13 cellular contexts compared by ENCODE assay signal in the genomic region with DNA sequence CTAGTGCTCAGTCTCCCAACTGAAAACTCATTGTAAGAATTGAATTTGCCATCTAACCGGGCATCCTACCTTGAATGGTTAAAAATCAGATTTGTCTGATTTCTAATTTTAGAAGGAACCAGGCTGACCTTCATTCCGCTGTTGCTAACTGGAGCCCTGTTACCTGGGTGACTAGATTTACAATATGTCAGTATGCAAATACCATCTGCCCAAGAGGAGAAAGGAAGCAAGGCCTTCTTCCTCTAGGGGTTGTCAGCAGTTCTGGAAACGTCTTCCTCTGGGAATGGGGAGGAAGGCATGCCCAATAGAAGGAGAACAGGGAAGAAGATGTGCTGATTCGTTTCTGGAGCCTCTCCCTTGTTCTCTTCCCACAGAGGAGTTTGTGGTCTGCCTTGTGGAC.
A peak's percentile ranks its signal among the peaks of the same experiment; 100 is the strongest.
DNase-seq lines count a peak whose midpoint lies in the region; ATAC-seq, FAIRE-seq and TF ChIP-seq lines count a peak whose summit lies in the region.
"Had no signal": no experiment of that assay in that cellular context is flagged by ENCODE, and none has a peak within 500 bp of the region (broad histone marks: within the 10 kb centered on the region; RNA-seq: fewer than 3 reads in every experiment).

No MANE protein-coding gene starts in this region.

- CTCF ChIA-PET in CD4-positive, alpha-beta T cell (lab: Charles Lee): no interaction called here
- CTCF ChIA-PET in T-cell (lab: Charles Lee) (no interaction called here), A673 (lab: Charles Lee) (no interaction called here)

- intact Hi-C loops in CD4-positive, alpha-beta T cell (cut with DNase I, micrococcal nuclease): no loop called here
- intact Hi-C loops in right cardiac atrium (cut with DNase I) (no loop called here), A673 (cut with micrococcal nuclease; ENCODE audit: unreplicated experiment) (no loop called here)

- no peaks in the 10 kb centered on the region for H3K36me3 Mint-ChIP-seq in CD4-positive, alpha-beta T cell (ENCODE audit: low read depth)
- peaks cover 26% of the 10 kb centered on the region for H3K36me3 Mint-ChIP-seq in T-cell
- H3K36me3 Mint-ChIP-seq in immature natural killer cell: peaks cover 0 to 4% (median 2%) of the 10 kb centered on the region in 3 donors
- H3K36me3 Mint-ChIP-seq in stimulated activated naive B cell treated with anti-CD40 and anti-IgM and Interleukin-4, amounts not matched to agents 10 μg/mL and 1 μg/mL and 100 μg/mL, for 72 hours: peaks cover 2 to 13% of the 10 kb centered on the region in 2 donors

- no peaks in the 10 kb centered on the region for H3K27me3 Mint-ChIP-seq in CD4-positive, alpha-beta T cell
- H3K27me3 Mint-ChIP-seq in T-cell (no peaks in the 10 kb centered on the region), immature natural killer cell (ENCODE audit: low read depth in 3 of 3) (peaks cover 0 to 7% (median 3%) of the 10 kb centered on the region in 3 donors)
- H3K27me3 Mint-ChIP-seq in stimulated activated naive B cell treated with anti-CD40 and anti-IgM and Interleukin-4, amounts not matched to agents 10 μg/mL and 1 μg/mL and 100 μg/mL, for 72 hours: peaks cover 0 to 3% of the 10 kb centered on the region in 2 donors

- no peak for ATAC-seq in CD4-positive, alpha-beta T cell (ENCODE audit: poor library complexity)
- ATAC-seq in GM19328 (IDR thresholded peaks at IDR 0.05; ENCODE audit: unreplicated experiment) (peak; percentile 53), T-cell (replicated peaks in 1 of 4) (no peak), right cardiac atrium (peak; percentile 53 to 58)
- no peak for ATAC-seq in stimulated activated naive B cell treated with anti-CD40 and anti-IgM and Interleukin-4, amounts not matched to agents 10 μg/mL and 1 μg/mL and 100 μg/mL, for 72 hours (replicated peaks)

- peaks cover 4% of the 10 kb centered on the region for H3K9me3 Mint-ChIP-seq in CD4-positive, alpha-beta T cell
- peaks cover 0 to 7% (median 4%) of the 10 kb centered on the region in 3 donors for H3K9me3 Mint-ChIP-seq in T-cell
- H3K9me3 Mint-ChIP-seq in immature natural killer cell: no peaks in the 10 kb centered on the region
- H3K9me3 Mint-ChIP-seq in stimulated activated naive B cell treated with anti-CD40 and anti-IgM and Interleukin-4, amounts not matched to agents 10 μg/mL and 1 μg/mL and 100 μg/mL, for 72 hours: peaks cover 9 to 10% of the 10 kb centered on the region in 2 donors

- FAIRE-seq in frontal cortex (lab: Jason Lieb, UNC): no peak

- no peaks in the 10 kb centered on the region for H3K27me3 ChIP-seq in CD4-positive, alpha-beta T cell (ENCODE audit: control insufficient read depth, insufficient read depth, low read length)
- H3K27me3 ChIP-seq in right cardiac atrium (ENCODE audit: control insufficient read depth, insufficient read depth): no peaks in the 10 kb centered on the region
- no peaks in the 10 kb centered on the region for H3K27me3 ChIP-seq in A673 (replicated peaks; ENCODE audit: insufficient read depth, low read depth, low read length, poor library complexity)
- H3K27me3 ChIP-seq: BE2C, colonic mucosa had no signal

- peaks cover 73% of the 10 kb centered on the region for H3K4me1 Mint-ChIP-seq in CD4-positive, alpha-beta T cell (ENCODE audit: low read depth)
- H3K4me1 Mint-ChIP-seq in T-cell: peaks cover 55 to 72% (median 68%) of the 10 kb centered on the region in 3 donors
- peaks cover 66 to 79% of the 10 kb centered on the region in 2 donors for H3K4me1 Mint-ChIP-seq in immature natural killer cell
- peaks cover 14 to 20% of the 10 kb centered on the region in 2 donors for H3K4me1 Mint-ChIP-seq in stimulated activated naive B cell treated with anti-CD40 and anti-IgM and Interleukin-4, amounts not matched to agents 10 μg/mL and 1 μg/mL and 100 μg/mL, for 72 hours

- H3K27ac Mint-ChIP-seq in CD4-positive, alpha-beta T cell: peak overlapping the region; percentile 47
- peak overlapping the region; percentile 23 to 49 for H3K27ac Mint-ChIP-seq in T-cell
- peak overlapping the region in 1 of 6 donors; percentile 17 for H3K27ac Mint-ChIP-seq in immature natural killer cell
- no peak overlapping the region for H3K27ac Mint-ChIP-seq in stimulated activated naive B cell treated with anti-CD40 and anti-IgM and Interleukin-4, amounts not matched to agents 10 μg/mL and 1 μg/mL and 100 μg/mL, for 72 hours

- H3K4me3 ChIP-seq in right cardiac atrium (ENCODE audit: low read length) (no peak overlapping the region), A673 (ENCODE audit: low read depth, low read length, poor library complexity, severe bottlenecking) (no peak overlapping the region)
- H3K4me3 ChIP-seq: colonic mucosa had no signal

- H3K9me3 ChIP-seq in CD4-positive, alpha-beta T cell (ENCODE audit: control insufficient read depth, low read length): no peaks in the 10 kb centered on the region
- H3K9me3 ChIP-seq in right cardiac atrium (ENCODE audit: control insufficient read depth, low read length) (no peaks in the 10 kb centered on the region), A673 (ENCODE audit: low read depth, low read length, poor library complexity, severe bottlenecking) (no peaks in the 10 kb centered on the region)
- H3K9me3 ChIP-seq: BE2C, colonic mucosa had no signal

- WGBS in right cardiac atrium: 25% methylated on average over 4 of the region's 4 CpGs

- no peaks in the 10 kb centered on the region for H3K36me3 ChIP-seq in A673 (ENCODE audit: insufficient read depth, low read length, poor library complexity, severe bottlenecking)
- H3K36me3 ChIP-seq: BE2C, colonic mucosa had no signal

- no peak for TF ChIP-seq CTCF in CD4-positive, alpha-beta T cell (IDR thresholded peaks at IDR 0.05)
- no peak for TF ChIP-seq CTCF in A673 (conservative IDR thresholded peaks at IDR 0.05; ENCODE audit: low read depth, low read length)

- no peak for DNase-seq in CD4-positive, alpha-beta T cell
- DNase-seq in T-cell (no peak), right cardiac atrium (no peak), A673 (ENCODE audit: low spot score) (no peak), frontal cortex (ENCODE audit: low spot score in 2 of 2) (no peak), immature natural killer cell (no peak)
- no peak for DNase-seq in stimulated activated naive B cell treated with anti-CD40 and anti-IgM and Interleukin-4, amounts not matched to agents 10 μg/mL and 1 μg/mL and 100 μg/mL, for 72 hours
- DNase-seq: activated T-cell treated with anti-CD3 and anti-CD28 coated beads, Interleukin-2, amount 50 U/mL, for 1 hour; BE2C; colonic mucosa; T-helper 9 cell had no signal

- no TSS peak for BruUV-seq in A673 (replicated peaks; lab: Mats Ljungman, UMichigan)

- H3K4me1 ChIP-seq in right cardiac atrium (ENCODE audit: control insufficient read depth, insufficient read depth, low read length) (peaks cover 13% of the 10 kb centered on the region), A673 (ENCODE audit: insufficient read depth, low read length, poor library complexity, severe bottlenecking) (no peaks in the 10 kb centered on the region)
- H3K4me1 ChIP-seq: colonic mucosa had no signal

- POLR2A ChIA-PET in CD4-positive, alpha-beta T cell (lab: Charles Lee): no interaction called here
- POLR2A ChIA-PET in T-cell (lab: Charles Lee): no interaction called here
- POLR2A ChIA-PET in A673 (lab: Charles Lee; ENCODE audit: low non-redundant PET): no interaction called here

- no peak overlapping the region for H3K4me3 Mint-ChIP-seq in CD4-positive, alpha-beta T cell
- H3K4me3 Mint-ChIP-seq in T-cell (no peak overlapping the region), immature natural killer cell (no peak overlapping the region)
- H3K4me3 Mint-ChIP-seq in stimulated activated naive B cell treated with anti-CD40 and anti-IgM and Interleukin-4, amounts not matched to agents 10 μg/mL and 1 μg/mL and 100 μg/mL, for 72 hours: no peak overlapping the region

- no peak overlapping the region for H3K27ac ChIP-seq in CD4-positive, alpha-beta T cell (ENCODE audit: low read depth, low read length)
- H3K27ac ChIP-seq in right cardiac atrium (ENCODE audit: low read length): peak overlapping the region; percentile 30
- H3K27ac ChIP-seq in A673 (ENCODE audit: low read depth, low read length, poor library complexity, severe bottlenecking): no peak overlapping the region
- H3K27ac ChIP-seq: colonic mucosa, KMS-11 had no signal

Comparison
In these comparisons a context has a peak if more than half of its experiments do, and no peak if none do; other contexts are left out.
1. ATAC-seq: peak in GM19328 (single experiment) and right cardiac atrium (2 of 2); none in CD4-positive, alpha-beta T cell (single experiment), T-cell (0 of 4) and stimulated activated naive B cell treated with anti-CD40 and anti-IgM and Interleukin-4, amounts not matched to agents 10 μg/mL and 1 μg/mL and 100 μg/mL, for 72 hours (0 of 2).